ENCODE assay signal across 14 cellular contexts in the genomic region with DNA sequence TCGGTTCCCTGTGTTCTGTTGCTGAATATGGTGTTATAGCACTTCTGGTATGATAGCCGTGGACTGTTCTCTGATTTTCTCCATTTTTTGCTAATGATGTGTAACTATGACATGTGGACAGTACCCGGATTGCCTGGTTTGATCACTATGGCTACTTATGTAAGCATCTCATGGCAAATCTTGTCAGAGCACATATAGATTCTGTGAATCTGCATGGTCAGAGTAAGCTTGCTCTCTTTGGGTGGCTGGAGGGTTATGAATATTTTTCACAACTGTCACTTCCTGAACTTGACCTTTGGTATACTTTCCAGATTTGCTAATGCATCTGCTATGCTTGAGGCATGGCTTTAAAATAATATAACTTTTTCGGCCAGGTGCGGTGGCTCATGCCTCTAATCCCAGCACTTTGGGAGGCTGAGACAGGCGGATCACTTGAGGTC. TPM values are rescaled to one million over a fixed set of nuclear protein-coding genes. Genes with fewer than 3 reads are reported as not detected.
DNase-seq lines count a peak whose midpoint lies in the region; FAIRE-seq and TF ChIP-seq lines count a peak whose summit lies in the region.
"Had no signal": no experiment of that assay in that cellular context is flagged by ENCODE, and none has a peak within 500 bp of the region (broad histone marks: within the 10 kb centered on the region; RNA-seq: fewer than 3 reads in every experiment).

No MANE protein-coding gene starts in this region.

- TF ChIP-seq CTCF in bronchial epithelial cell (IDR thresholded peaks at IDR 0.05; ENCODE audit: insufficient read depth, low read length, severe bottlenecking): no peak

- H3K36me3 ChIP-seq in bronchial epithelial cell (ENCODE audit: control insufficient read depth, insufficient read depth, low read length): no peaks in the 10 kb centered on the region
- H3K36me3 ChIP-seq: ascending aorta had no signal

- H3K4me3 ChIP-seq in bronchial epithelial cell (ENCODE audit: low read depth, low read length): no peak overlapping the region
- H3K4me3 ChIP-seq: ascending aorta had no signal

- peak; percentile 4 for DNase-seq in Caki2 (ENCODE audit: low read depth)
- DNase-seq in M059J (ENCODE audit: low read depth): peak; percentile 77
- DNase-seq in bronchial epithelial cell (ENCODE audit: low read depth): peak; percentile 87
- DNase-seq in kidney tubule cell (ENCODE audit: low spot score): peak; percentile 52
- no peak for DNase-seq in NOMO-1 treated with DMSO at 0.1 percent for 48 hours (lab: John Stamatoyannopoulos, UW; ENCODE audit: unreplicated experiment)
- DNase-seq in activated naive CD4-positive, alpha-beta T cell treated with anti-CD3 and anti-CD28 coated beads, Interleukin-2, amount 50 U/mL, for 16 hours: no peak
- DNase-seq in effector CD8-positive, alpha-beta T cell (lab: John Stamatoyannopoulos, UW): no peak
- DNase-seq in NCI-H2196 treated with DMSO at 0.1 percent for 48 hours (lab: John Stamatoyannopoulos, UW; ENCODE audit: unreplicated experiment): no peak
- DNase-seq: activated T-cell treated with anti-CD3 and anti-CD28 coated beads, Interleukin-2, amount 50 U/mL, for 1 hour; CD4-positive, CD25-positive, alpha-beta regulatory T cell; kidney; naive thymus-derived CD4-positive, alpha-beta T cell; NCI-H446 treated with DMSO at 0.1 percent for 48 hours had no signal

- no peak for FAIRE-seq in bronchial epithelial cell (lab: Jason Lieb, UNC)
- FAIRE-seq: kidney had no signal

- no peaks in the 10 kb centered on the region for H3K27me3 ChIP-seq in bronchial epithelial cell (ENCODE audit: control insufficient read depth, insufficient read depth, low read length)
- H3K27me3 ChIP-seq: ascending aorta had no signal

- in situ Hi-C loops in Caki2 (cut with HindIII; ENCODE audit: low pct_unique_long_range_greater_than_20kb, low sequenced_read_pairs): no loop called here

RNA-seq across cellular contexts. Expression of gene ATP8B1, which starts 36.8 kb away (rescaled TPM):
- total RNA-seq in Caki2 (2014; rRNA removed; shearing (Covaris generic); ENCODE audit: low replicate concordance): 3.4 and 4.9 TPM in 2 replicates
- 39.5 and 68.5 TPM in 2 replicates for total RNA-seq in M059J (2014; rRNA removed; shearing (Covaris generic))
- total RNA-seq in bronchial epithelial cell: 20.8 and 32.1 TPM in 2 replicates
- total RNA-seq: CD4-positive, CD25-positive, alpha-beta regulatory T cell; naive thymus-derived CD4-positive, alpha-beta T cell had no signal

Comparison
In these comparisons a context has a peak if more than half of its experiments do, and no peak if none do; other contexts are left out.
1. DNase-seq: peak in Caki2 (single experiment), M059J (single experiment), bronchial epithelial cell (single experiment) and kidney tubule cell (single experiment); none in NOMO-1 treated with DMSO at 0.1 percent for 48 hours (single experiment), activated naive CD4-positive, alpha-beta T cell treated with anti-CD3 and anti-CD28 coated beads, Interleukin-2, amount 50 U/mL, for 16 hours (single experiment), effector CD8-positive, alpha-beta T cell (single experiment) and NCI-H2196 treated with DMSO at 0.1 percent for 48 hours (single experiment).